ENCODE assay signal across 8 cellular contexts in genomic region chr10:100743626-100744135, GRCh38. TPM values are rescaled to one million over a fixed set of nuclear protein-coding genes. Genes with fewer than 3 reads are reported as not detected.
DNase-seq lines count a peak whose midpoint lies in the region; ATAC-seq and TF ChIP-seq lines count a peak whose summit lies in the region.

No MANE protein-coding gene starts in this region.

- TF ChIP-seq CTCF in LNCaP clone FGC (IDR thresholded peaks at IDR 0.05; ENCODE audit: control insufficient read depth, extremely low read depth, insufficient read depth) = peak; percentile 55
- peak; percentile 70 for TF ChIP-seq CTCF in liver (IDR thresholded peaks at IDR 0.05; ENCODE audit: low read depth, low read length, missing input control)

- H3K9ac ChIP-seq in liver (ENCODE audit: low read depth in 1 of 2, low read length in 2 of 2) (no peak overlapping the region), stomach smooth muscle (ENCODE audit: low read length in 2 of 2) (no peak overlapping the region)

- H3K27me3 Mint-ChIP-seq in T-helper 2 cell treated with Interferon-gamma antibody and Interleukin-4, amounts not matched to agents 5 μg/mL and 100 μg/mL, for 36 hours (ENCODE audit: low read depth) = peaks cover 85% of the 10 kb centered on the region

- H3K9me3 ChIP-seq in liver (ENCODE audit: control insufficient read depth in 4 of 4, low read length in 3 of 4) = no peaks in the 10 kb centered on the region
- no peaks in the 10 kb centered on the region for H3K9me3 ChIP-seq in stomach smooth muscle (ENCODE audit: control insufficient read depth in 2 of 2, low read length in 2 of 2)

- no peaks in the 10 kb centered on the region for H3K9me3 Mint-ChIP-seq in T-helper 2 cell treated with Interferon-gamma antibody and Interleukin-4, amounts not matched to agents 5 μg/mL and 100 μg/mL, for 36 hours

- no peak overlapping the region for H3K4me3 ChIP-seq in LNCaP clone FGC (ENCODE audit: low read depth, low read length)
- H3K4me3 ChIP-seq in liver (ENCODE audit: low read depth in 1 of 3, low read length in 3 of 3) = no peak overlapping the region
- H3K4me3 ChIP-seq in stomach smooth muscle (ENCODE audit: low read length in 2 of 2) = peak overlapping the region; percentile 11 to 22

- WGBS in liver = 2% methylated on average over 16 of the region's 16 CpGs

- H3K4me3 Mint-ChIP-seq in T-helper 2 cell treated with Interferon-gamma antibody and Interleukin-4, amounts not matched to agents 5 μg/mL and 100 μg/mL, for 36 hours = no peak overlapping the region

- peaks cover 5% of the 10 kb centered on the region for H3K36me3 Mint-ChIP-seq in T-helper 2 cell treated with Interferon-gamma antibody and Interleukin-4, amounts not matched to agents 5 μg/mL and 100 μg/mL, for 36 hours (ENCODE audit: low read depth)

- H3K36me3 ChIP-seq in liver (ENCODE audit: control insufficient read depth in 4 of 4, insufficient read depth in 3 of 4, low read depth in 1 of 4, low read length in 3 of 4) (no peaks in the 10 kb centered on the region), stomach smooth muscle (ENCODE audit: control insufficient read depth in 2 of 2, insufficient read depth in 2 of 2, low read length in 2 of 2) (no peaks in the 10 kb centered on the region)

- H3K27me3 ChIP-seq in liver (ENCODE audit: control insufficient read depth in 4 of 4, insufficient read depth in 4 of 4, low read length in 3 of 4) (peaks cover 18 to 25% (median 20%) of the 10 kb centered on the region in 4 donors), stomach smooth muscle (ENCODE audit: control insufficient read depth in 1 of 2, insufficient read depth in 2 of 2, low read length in 2 of 2) (peaks cover 82 to 95% of the 10 kb centered on the region in 2 donors)

- no peak overlapping the region for H3K27ac Mint-ChIP-seq in T-helper 2 cell treated with Interferon-gamma antibody and Interleukin-4, amounts not matched to agents 5 μg/mL and 100 μg/mL, for 36 hours

- H3K4me1 ChIP-seq in liver (ENCODE audit: control insufficient read depth in 4 of 4, insufficient read depth in 4 of 4, low read length in 3 of 4) = peaks cover 9 to 31% (median 15%) of the 10 kb centered on the region in 4 donors
- peaks cover 60% of the 10 kb centered on the region for H3K4me1 ChIP-seq in stomach smooth muscle (ENCODE audit: control insufficient read depth, insufficient read depth, low read length)

- H3K27ac ChIP-seq in liver (ENCODE audit: low read depth in 1 of 2, low read length in 2 of 2) (no peak overlapping the region), stomach smooth muscle (ENCODE audit: low read length) (no peak overlapping the region)

- DNase-seq in SIG-M5 treated with dmso at 0.1 percent for 504 hours (lab: John Stamatoyannopoulos, UW; ENCODE audit: unreplicated experiment) (peak; percentile 68), SIG-M5 (lab: John Stamatoyannopoulos, UW) (no peak), LNCaP clone FGC (ENCODE audit: low read depth) (no peak)
- DNase-seq in T-helper 2 cell treated with Interferon-gamma antibody and Interleukin-4, amounts not matched to agents 5 μg/mL and 100 μg/mL, for 36 hours (ENCODE audit: low spot score) = peak; percentile 41
- DNase-seq in central memory CD4-positive, alpha-beta T cell = peak; percentile 18

- TF ChIP-seq RAD21 in liver (IDR thresholded peaks at IDR 0.05) = peak; percentile 81 to 87

- ATAC-seq in HG02981 (IDR thresholded peaks at IDR 0.05; ENCODE audit: unreplicated experiment) = no peak

- H3K4me1 Mint-ChIP-seq in T-helper 2 cell treated with Interferon-gamma antibody and Interleukin-4, amounts not matched to agents 5 μg/mL and 100 μg/mL, for 36 hours (ENCODE audit: low read depth) = peaks cover 11% of the 10 kb centered on the region

TF ChIP-seq in liver, 16 proteins besides CTCF, POLR2A, EP300 and RAD21:
- TF ChIP-seq GABPA (IDR thresholded peaks at IDR 0.05 in 1 of 2, conservative IDR thresholded peaks at IDR 0.05 in 1 of 2) (no peak), TAF1 (conservative IDR thresholded peaks at IDR 0.05) (no peak), ATF3 (IDR thresholded peaks at IDR 0.05) (no peak), EGR1 (IDR thresholded peaks at IDR 0.05; ENCODE audit: low read depth in 2 of 2) (no peak), JUND (IDR thresholded peaks at IDR 0.05) (peak in 1 of 2 donors; percentile 18), ZBTB33 (IDR thresholded peaks at IDR 0.05) (no peak), RXRA (IDR thresholded peaks at IDR 0.05) (peak in 1 of 2 donors; percentile 27), NR2F2 (IDR thresholded peaks at IDR 0.05) (no peak), MAX (IDR thresholded peaks at IDR 0.05) (no peak)

RNA-seq across cellular contexts. Expression of gene PAX2, which starts 1.7 kb away (rescaled TPM):
- not detected for total RNA-seq in liver
- not detected for polyA plus RNA-seq in liver

Comparison
In these comparisons a context has a peak if more than half of its experiments do, and no peak if none do; other contexts are left out.
1. DNase-seq: peak in SIG-M5 treated with dmso at 0.1 percent for 504 hours (single experiment), T-helper 2 cell treated with Interferon-gamma antibody and Interleukin-4, amounts not matched to agents 5 μg/mL and 100 μg/mL, for 36 hours (single experiment) and central memory CD4-positive, alpha-beta T cell (single experiment); none in SIG-M5 (single experiment) and LNCaP clone FGC (single experiment).
2. H3K4me3 ChIP-seq: peak in stomach smooth muscle (2 of 2); none in LNCaP clone FGC (single experiment) and liver (0 of 3).